Comparison of ENCODE assay signal across 8 cellular contexts in the genomic region with DNA sequence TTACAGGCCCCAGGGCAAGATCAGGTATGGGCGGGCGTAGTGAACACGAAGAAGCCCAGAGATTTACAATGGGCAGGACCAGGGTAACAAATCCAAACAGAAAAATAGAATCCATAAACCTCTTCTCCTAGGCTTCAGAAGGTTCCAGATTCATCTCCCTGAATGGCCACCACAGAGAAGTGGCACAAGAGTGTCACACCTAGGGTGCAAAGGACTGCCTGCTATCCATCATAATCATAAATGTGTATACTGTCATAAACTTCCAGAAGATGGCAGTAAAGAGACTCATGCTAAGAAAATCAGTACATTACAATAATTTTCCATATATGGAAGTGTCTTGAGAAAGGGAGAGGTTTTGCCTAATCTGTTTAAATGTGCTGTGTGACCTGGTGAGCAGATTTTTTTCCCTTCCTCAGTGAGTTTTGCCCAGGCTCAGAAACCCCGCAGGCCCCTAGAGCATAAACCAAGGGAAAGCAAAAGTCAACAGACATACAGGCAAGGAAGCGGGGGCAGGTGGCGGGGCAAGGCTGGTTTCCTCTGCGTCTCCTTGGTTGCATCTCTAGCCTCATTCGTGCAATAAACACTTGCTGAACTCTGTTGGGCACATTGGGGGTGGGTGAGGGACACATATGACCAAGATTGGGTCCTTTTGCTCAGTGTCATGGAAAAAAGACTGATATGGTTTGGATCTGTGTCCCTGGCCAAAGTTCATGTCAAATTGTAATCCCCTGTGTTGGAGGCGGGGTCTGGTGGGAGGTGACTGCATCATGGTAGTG.
DNase-seq lines count a peak whose midpoint lies in the region; ATAC-seq and TF ChIP-seq lines count a peak whose summit lies in the region.
"Had no signal": no experiment of that assay in that cellular context is flagged by ENCODE, and none has a peak within 500 bp of the region (broad histone marks: within the 10 kb centered on the region; RNA-seq: fewer than 3 reads in every experiment).

No MANE protein-coding gene starts in this region.

- peaks cover 6% of the 10 kb centered on the region for H3K27me3 Mint-ChIP-seq in glutamatergic neuron (ENCODE audit: unreplicated experiment)

- H3K4me1 ChIP-seq in DOHH2 (ENCODE audit: control insufficient read depth, low read length): no peaks in the 10 kb centered on the region

- DNase-seq in SKM-1 treated with dmso at 0.1 percent for 144 hours (lab: John Stamatoyannopoulos, UW; ENCODE audit: unreplicated experiment) (peak; percentile 71), glutamatergic neuron (no peak)

- H3K27me3 ChIP-seq in DOHH2 (ENCODE audit: control insufficient read depth, low read length): no peaks in the 10 kb centered on the region

- H3K9me3 ChIP-seq in DOHH2 (ENCODE audit: control insufficient read depth, insufficient read depth, low read length): no peaks in the 10 kb centered on the region

- no peaks in the 10 kb centered on the region for H4K20me1 ChIP-seq in DOHH2 (ENCODE audit: control insufficient read depth, insufficient read depth, low read depth, low read length)

- H3K9me2 ChIP-seq in DOHH2 (replicated peaks; ENCODE audit: control insufficient read depth, low read length): no peaks in the 10 kb centered on the region

- no peak overlapping the region for H3K27ac Mint-ChIP-seq in glutamatergic neuron (ENCODE audit: unreplicated experiment)

- ATAC-seq in HG03342 (IDR thresholded peaks at IDR 0.05; ENCODE audit: unreplicated experiment): peak; percentile 57
- ATAC-seq in HG02970 (IDR thresholded peaks at IDR 0.05; ENCODE audit: low FRiP score, unreplicated experiment): no peak
- no peak for ATAC-seq in HG03025 (IDR thresholded peaks at IDR 0.05; ENCODE audit: low FRiP score, unreplicated experiment)
- no peak for ATAC-seq in GM21447 (IDR thresholded peaks at IDR 0.05; ENCODE audit: unreplicated experiment)

- no peak overlapping the region for H3K27ac ChIP-seq in DOHH2 (ENCODE audit: low read depth, low read length)

- no peak overlapping the region for H3K4me3 Mint-ChIP-seq in glutamatergic neuron (ENCODE audit: unreplicated experiment)

- H3K79me2 ChIP-seq in DOHH2 (ENCODE audit: control insufficient read depth, low read length): no peaks in the 10 kb centered on the region

- no peaks in the 10 kb centered on the region for H3F3A ChIP-seq in DOHH2 (ENCODE audit: control insufficient read depth, insufficient read depth)

- H3K4me1 Mint-ChIP-seq in glutamatergic neuron (ENCODE audit: low read depth, unreplicated experiment): no peaks in the 10 kb centered on the region

- TF ChIP-seq CTCF in DOHH2 (IDR thresholded peaks at IDR 0.05; ENCODE audit: low read depth, low read length, poor library complexity, severe bottlenecking): peak; percentile 51
- peak; percentile 33 for TF ChIP-seq CTCF in glutamatergic neuron (IDR thresholded peaks at IDR 0.05; ENCODE audit: partially characterized antibody, unreplicated experiment)

- H3K4me2 ChIP-seq in DOHH2 (ENCODE audit: low read length): peak overlapping the region; percentile 4; the same call in 1 of the 2 replicates

- peaks cover 21% of the 10 kb centered on the region for H3K36me3 Mint-ChIP-seq in glutamatergic neuron (ENCODE audit: unreplicated experiment)

- H3K9me3 Mint-ChIP-seq in glutamatergic neuron (ENCODE audit: unreplicated experiment): peaks cover 11% of the 10 kb centered on the region

- H3K36me3 ChIP-seq in DOHH2 (ENCODE audit: control insufficient read depth, low read length): no peaks in the 10 kb centered on the region

- H3K4me3 ChIP-seq in DOHH2 (ENCODE audit: low read length): no peak overlapping the region
- H3K4me3 ChIP-seq: lung had no signal
